18 cellular contexts compared by ENCODE assay signal in the genomic region with DNA sequence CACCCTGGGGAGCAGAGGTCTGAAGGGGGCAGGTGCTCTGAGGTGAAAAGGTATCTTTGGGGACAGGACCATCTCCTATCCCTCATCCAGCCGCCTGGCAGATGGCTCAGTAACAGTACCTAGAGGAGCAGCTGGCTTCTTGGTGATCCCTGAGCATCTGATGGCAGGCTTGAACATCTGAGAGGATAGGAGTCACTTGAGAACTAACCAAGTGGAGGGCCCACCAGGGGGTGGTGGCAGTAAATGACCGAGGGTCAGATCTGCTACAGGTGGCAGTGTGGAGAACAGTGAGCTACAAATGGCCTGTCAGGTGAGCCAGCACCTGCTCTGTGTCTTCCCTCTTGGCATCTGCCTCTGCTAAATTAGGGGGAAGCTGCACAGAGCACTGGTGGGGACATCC. TPM values are rescaled to one million over a fixed set of nuclear protein-coding genes. Genes with fewer than 3 reads are reported as not detected.
"Had no signal": no experiment of that assay in that cellular context is flagged by ENCODE, and none has a peak within 500 bp of the region (broad histone marks: within the 10 kb centered on the region; RNA-seq: fewer than 3 reads in every experiment).

No MANE protein-coding gene starts in this region.

- H3K9ac ChIP-seq: neural progenitor cell, parathyroid adenoma had no signal

- H3K4me2 ChIP-seq: neural progenitor cell had no signal

- H3K79me2 ChIP-seq: parathyroid adenoma had no signal

- H3K36me3 ChIP-seq: neural progenitor cell, tibial artery had no signal

- H3K4me3 Mint-ChIP-seq: activated B cell treated with CpG ODN at 0.5 μM for 24 hours; activated CD4-positive, alpha-beta T cell treated with anti-CD3 and anti-CD28 coated beads, Interleukin-2, amount 10 ng/mL, durations not matched to agents 24 days and 14 days; activated naive CD8-positive, alpha-beta T cell; neural progenitor cell had no signal

- H2AFZ ChIP-seq: neural progenitor cell, parathyroid adenoma had no signal

- H3K4me1 ChIP-seq: neural progenitor cell, tibial artery had no signal

- H3K4me3 ChIP-seq: esophagus muscularis mucosa, lung, neural progenitor cell, tibial artery had no signal

- H3K4me1 Mint-ChIP-seq: activated B cell treated with CpG ODN at 0.5 μM for 24 hours, neural progenitor cell had no signal

- H3K27ac Mint-ChIP-seq: activated B cell treated with CpG ODN at 0.5 μM for 24 hours; activated CD4-positive, alpha-beta T cell treated with anti-CD3 and anti-CD28 coated beads, Interleukin-2, amount 10 ng/mL, durations not matched to agents 24 days and 14 days; activated naive CD8-positive, alpha-beta T cell; neural progenitor cell had no signal

- H3K27me3 Mint-ChIP-seq: activated B cell treated with CpG ODN at 0.5 μM for 24 hours; activated CD4-positive, alpha-beta T cell treated with anti-CD3 and anti-CD28 coated beads, Interleukin-2, amount 10 ng/mL, durations not matched to agents 24 days and 14 days; activated naive CD8-positive, alpha-beta T cell had no signal

- DNase-seq: activated B cell treated with CpG ODN at 0.5 μM for 24 hours; activated CD4-positive, alpha-beta T cell treated with anti-CD3 and anti-CD28 coated beads, Interleukin-2, amount 10 ng/mL, durations not matched to agents 24 days and 14 days; activated effector memory CD4-positive, alpha-beta T cell treated with Interleukin-2 at 50 U/mL for 16 hours; activated T-cell treated with anti-CD3 and anti-CD28 coated beads, Interleukin-2, amount 50 U/mL, for 1 hour; hypothalamus; midbrain; stimulated activated CD4-positive, alpha-beta T cell treated with anti-CD3 and anti-CD28 coated beads, Interleukin-4, amount 100 ng/mL, for 4 hours; tibial artery had no signal

- H3K27ac ChIP-seq: esophagus muscularis mucosa, neural progenitor cell, parathyroid adenoma, tibial artery had no signal

- H3K9me3 ChIP-seq: esophagus muscularis mucosa, tibial artery had no signal

- H3K9me3 Mint-ChIP-seq: activated B cell treated with CpG ODN at 0.5 μM for 24 hours; activated CD4-positive, alpha-beta T cell treated with anti-CD3 and anti-CD28 coated beads, Interleukin-2, amount 10 ng/mL, durations not matched to agents 24 days and 14 days; neural progenitor cell had no signal

- H3K27me3 ChIP-seq: esophagus muscularis mucosa, neural progenitor cell, tibial artery had no signal

- FAIRE-seq: endometrium had no signal

RNA-seq across cellular contexts. Expression of a gene that starts 15.0 kb away (rescaled TPM):
- total RNA-seq: activated B cell treated with CpG ODN at 0.5 μM for 24 hours, cerebellum, dermis microvascular lymphatic vessel endothelial cell, fibroblast of villous mesenchyme, renal cortical epithelial cell had no signal
